ENCODE assay signal across 14 cellular contexts in the genomic region with DNA sequence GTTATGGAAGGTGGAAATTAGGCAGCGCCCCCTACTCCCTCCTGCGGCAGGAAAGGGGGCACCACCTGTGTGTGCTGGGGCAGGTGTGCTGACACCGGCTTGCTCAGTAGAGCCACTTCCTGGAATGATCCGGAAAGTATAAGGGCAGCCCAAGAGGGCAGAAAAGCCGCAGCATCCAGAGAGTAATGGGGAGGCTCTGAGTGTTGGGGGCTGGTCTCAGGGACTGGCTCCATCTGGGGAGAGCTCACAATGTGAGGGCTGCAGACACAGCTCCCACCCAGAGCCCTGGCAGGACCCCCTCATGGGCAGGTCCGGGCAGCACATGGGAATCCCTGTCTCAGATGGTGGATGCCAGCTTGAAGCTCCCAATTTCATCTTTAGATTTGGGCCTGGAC.
DNase-seq lines count a peak whose midpoint lies in the region; ATAC-seq and TF ChIP-seq lines count a peak whose summit lies in the region.
"Had no signal": no experiment of that assay in that cellular context is flagged by ENCODE, and none has a peak within 500 bp of the region (broad histone marks: within the 10 kb centered on the region; RNA-seq: fewer than 3 reads in every experiment).

No MANE protein-coding gene starts in this region.

- BruUV-seq in A673 (replicated peaks; lab: Mats Ljungman, UMichigan) = no TSS peak

- no peaks in the 10 kb centered on the region for H3K27me3 Mint-ChIP-seq in activated CD4-positive, alpha-beta memory T cell treated with anti-CD3 and anti-CD28 coated beads, Interleukin-2, amount 10 ng/mL, durations not matched to agents 7 days and 5 days

- peak; percentile 40 for DNase-seq in right atrium auricular region (ENCODE audit: low spot score)
- DNase-seq in left ventricle myocardium superior = no peak
- peak; percentile 16 for DNase-seq in activated CD4-positive, alpha-beta memory T cell treated with anti-CD3 and anti-CD28 coated beads, Interleukin-2, amount 10 ng/mL, durations not matched to agents 7 days and 5 days
- DNase-seq in islet precursor cell = peak; percentile 29
- DNase-seq in upper lobe of right lung = peak; percentile 45
- no peak for DNase-seq in C1 segment of cervical spinal cord (lab: John Stamatoyannopoulos, UW)
- DNase-seq in A673 (ENCODE audit: low spot score) = no peak
- DNase-seq: central memory CD4-positive, alpha-beta T cell; midbrain; NCI-H146; PC-9 had no signal

- ATAC-seq in left ventricle myocardium superior (no peak), upper lobe of right lung (no peak), HG03045 (IDR thresholded peaks at IDR 0.05; ENCODE audit: unreplicated experiment) (no peak)
- ATAC-seq: K562, pancreas had no signal

- peak overlapping the region; percentile 73 for H3K27ac Mint-ChIP-seq in activated CD4-positive, alpha-beta memory T cell treated with anti-CD3 and anti-CD28 coated beads, Interleukin-2, amount 10 ng/mL, durations not matched to agents 7 days and 5 days

- H3K4me3 ChIP-seq in right atrium auricular region = no peak overlapping the region
- H3K4me3 ChIP-seq in upper lobe of right lung = no peak overlapping the region
- no peak overlapping the region for H3K4me3 ChIP-seq in A673 (ENCODE audit: low read depth, low read length, poor library complexity, severe bottlenecking)
- H3K4me3 ChIP-seq: K562, pancreas, PC-9 had no signal

- CTCF ChIA-PET in activated CD4-positive, alpha-beta memory T cell treated with anti-CD3 and anti-CD28 coated beads, Interleukin-2, amount 10 ng/mL, durations not matched to agents 7 days and 5 days (lab: Charles Lee) = no interaction called here
- CTCF ChIA-PET in A673 (lab: Charles Lee) = no interaction called here

- H3K4me1 ChIP-seq in right atrium auricular region = peaks cover 0 to 25% of the 10 kb centered on the region in 2 donors
- H3K4me1 ChIP-seq in upper lobe of right lung = no peaks in the 10 kb centered on the region
- no peaks in the 10 kb centered on the region for H3K4me1 ChIP-seq in A673 (ENCODE audit: insufficient read depth, low read length, poor library complexity, severe bottlenecking)
- H3K4me1 ChIP-seq: pancreas had no signal

- peaks cover 65% of the 10 kb centered on the region for H3K4me1 Mint-ChIP-seq in activated CD4-positive, alpha-beta memory T cell treated with anti-CD3 and anti-CD28 coated beads, Interleukin-2, amount 10 ng/mL, durations not matched to agents 7 days and 5 days

- no peaks in the 10 kb centered on the region for H3K36me3 Mint-ChIP-seq in activated CD4-positive, alpha-beta memory T cell treated with anti-CD3 and anti-CD28 coated beads, Interleukin-2, amount 10 ng/mL, durations not matched to agents 7 days and 5 days (ENCODE audit: low read depth)

- peaks cover under 1% of the 10 kb centered on the region for H3K9me3 Mint-ChIP-seq in activated CD4-positive, alpha-beta memory T cell treated with anti-CD3 and anti-CD28 coated beads, Interleukin-2, amount 10 ng/mL, durations not matched to agents 7 days and 5 days

- intact Hi-C loops in left ventricle myocardium superior (cut with micrococcal nuclease) = no loop called here
- intact Hi-C loops in upper lobe of right lung (cut with DNase I) = no loop called here
- intact Hi-C loops in A673 (cut with micrococcal nuclease; ENCODE audit: unreplicated experiment) = no loop called here

- H3K9me3 ChIP-seq in right atrium auricular region (peaks cover 0 to under 1% of the 10 kb centered on the region in 2 donors), upper lobe of right lung (no peaks in the 10 kb centered on the region), A673 (ENCODE audit: low read depth, low read length, poor library complexity, severe bottlenecking) (no peaks in the 10 kb centered on the region)
- H3K9me3 ChIP-seq: pancreas had no signal

- no peaks in the 10 kb centered on the region for H3K36me3 ChIP-seq in right atrium auricular region
- no peaks in the 10 kb centered on the region for H3K36me3 ChIP-seq in upper lobe of right lung
- no peaks in the 10 kb centered on the region for H3K36me3 ChIP-seq in A673 (ENCODE audit: insufficient read depth, low read length, poor library complexity, severe bottlenecking)
- H3K36me3 ChIP-seq: pancreas had no signal

- TF ChIP-seq CTCF in right atrium auricular region (IDR thresholded peaks at IDR 0.05) (no peak), upper lobe of right lung (IDR thresholded peaks at IDR 0.05) (no peak), A673 (conservative IDR thresholded peaks at IDR 0.05; ENCODE audit: low read depth, low read length) (no peak)

- H3K27ac ChIP-seq in right atrium auricular region = no peak overlapping the region
- H3K27ac ChIP-seq in upper lobe of right lung = no peak overlapping the region
- no peak overlapping the region for H3K27ac ChIP-seq in A673 (ENCODE audit: low read depth, low read length, poor library complexity, severe bottlenecking)
- H3K27ac ChIP-seq: pancreas, PC-9 had no signal

- POLR2A ChIA-PET in activated CD4-positive, alpha-beta memory T cell treated with anti-CD3 and anti-CD28 coated beads, Interleukin-2, amount 10 ng/mL, durations not matched to agents 7 days and 5 days (lab: Charles Lee) = interaction anchor here (0.7 kb wide), 1 partner anchor 1058 kb away, joined by 3 read pairs; a partner anchor contains a TSS
- POLR2A ChIA-PET in A673 (lab: Charles Lee; ENCODE audit: low non-redundant PET) = no interaction called here

- H3K4me3 Mint-ChIP-seq in activated CD4-positive, alpha-beta memory T cell treated with anti-CD3 and anti-CD28 coated beads, Interleukin-2, amount 10 ng/mL, durations not matched to agents 7 days and 5 days = no peak overlapping the region

- H3K27me3 ChIP-seq in right atrium auricular region (no peaks in the 10 kb centered on the region), upper lobe of right lung (no peaks in the 10 kb centered on the region), A673 (replicated peaks; ENCODE audit: insufficient read depth, low read depth, low read length, poor library complexity) (no peaks in the 10 kb centered on the region)
- H3K27me3 ChIP-seq: pancreas had no signal

Comparison
In these comparisons a context has a peak if more than half of its experiments do, and no peak if none do; other contexts are left out.
1. DNase-seq: peak in right atrium auricular region (single experiment), activated CD4-positive, alpha-beta memory T cell treated with anti-CD3 and anti-CD28 coated beads, Interleukin-2, amount 10 ng/mL, durations not matched to agents 7 days and 5 days (single experiment), islet precursor cell (single experiment) and upper lobe of right lung (single experiment); none in left ventricle myocardium superior (single experiment), C1 segment of cervical spinal cord (0 of 14) and A673 (single experiment).